ENCODE assay signal across 8 cellular contexts in the genomic region with DNA sequence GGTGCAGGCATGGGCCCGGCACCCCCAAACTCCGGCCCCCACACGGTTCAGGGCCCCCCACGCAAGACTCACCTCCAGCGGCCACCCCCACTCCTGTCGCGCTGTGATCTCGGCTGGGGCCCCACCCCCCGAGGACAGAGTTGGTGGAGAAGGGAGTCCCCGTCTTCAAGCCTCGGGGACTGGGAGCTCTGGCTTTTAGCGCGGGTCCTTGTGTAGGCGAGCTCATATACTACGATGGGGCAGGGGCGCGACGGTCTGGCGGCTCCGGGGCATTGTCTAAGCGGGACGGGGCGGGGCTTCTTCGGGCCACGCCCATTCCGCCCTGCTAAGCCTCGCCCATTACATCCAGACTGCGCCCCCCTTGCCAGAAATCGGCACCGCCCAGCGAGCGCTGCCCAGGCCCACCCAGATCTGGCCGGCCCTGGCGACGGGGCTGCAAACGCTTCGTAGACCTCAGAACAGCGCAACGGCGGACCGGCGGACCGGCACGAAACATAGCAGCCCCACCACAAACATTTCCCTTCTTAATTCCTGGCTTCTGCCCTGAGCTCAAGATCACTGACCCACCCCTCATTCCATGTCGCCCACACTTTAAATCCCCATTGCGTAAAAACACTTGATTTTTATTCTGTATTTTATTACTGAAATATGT. TPM values are rescaled to one million over a fixed set of nuclear protein-coding genes. Genes with fewer than 3 reads are reported as not detected.
DNase-seq lines count a peak whose midpoint lies in the region; ATAC-seq lines count a peak whose summit lies in the region.

No MANE protein-coding gene starts in this region.

- DNase-seq in Daoy (ENCODE audit: low read depth) (peak; percentile 95), NOMO-1 treated with dmso at 0.1 percent for 144 hours (lab: John Stamatoyannopoulos, UW; ENCODE audit: unreplicated experiment) (peak; percentile 33), epithelial cell of prostate (ENCODE audit: low read depth, low spot score) (no peak), midbrain (lab: John Stamatoyannopoulos, UW) (peak; percentile 78)
- DNase-seq in activated T-cell treated with anti-CD3 and anti-CD28 coated beads, Interleukin-2, amount 50 U/mL, for 1 hour = peak; percentile 78
- peak; percentile 42 to 44 for DNase-seq in stimulated activated CD8-positive, alpha-beta memory T cell treated with anti-CD3 and anti-CD28 coated beads, Interleukin-7, amount 100 ng/mL, for 1 hour (ENCODE audit: low read depth in 2 of 2)

- ATAC-seq in HG02759 (IDR thresholded peaks at IDR 0.05; ENCODE audit: unreplicated experiment) (peak; percentile 45), GM18870 (IDR thresholded peaks at IDR 0.05; ENCODE audit: unreplicated experiment) (no peak)

- peak overlapping the region; percentile 67 for H3K27ac ChIP-seq in epithelial cell of prostate

RNA-seq across cellular contexts. Expression of gene DDAH2, which starts 1.0 kb away (rescaled TPM):
- total RNA-seq in Daoy (2014; rRNA removed; shearing (Covaris generic)) = 46.1 and 55.6 TPM in 2 replicates

RNA-seq across cellular contexts. Expression of gene CLIC1, which starts 6.2 kb away (rescaled TPM):
- total RNA-seq in Daoy (2014; rRNA removed; shearing (Covaris generic)) = 1,198 and 1,241 TPM in 2 replicates

RNA-seq across cellular contexts. Expression of gene MPIG6B, which starts 6.9 kb away (rescaled TPM):
- total RNA-seq in Daoy (2014; rRNA removed; shearing (Covaris generic)) = not detected in 2 replicates

RNA-seq across cellular contexts. Expression of gene LY6G6C, which starts 8.6 kb away (rescaled TPM):
- not detected in 2 replicates for total RNA-seq in Daoy (2014; rRNA removed; shearing (Covaris generic))

RNA-seq across cellular contexts. Expression of gene MSH5, which starts 9.7 kb away (rescaled TPM):
- 19.9 and 20.9 TPM in 2 replicates for total RNA-seq in Daoy (2014; rRNA removed; shearing (Covaris generic))
